ENCODE assay signal across 2 cellular contexts in genomic region chr9:123368481-123369153, GRCh38.
TF ChIP-seq lines count a peak whose summit lies in the region.

No MANE protein-coding gene starts in this region.

TF ChIP-seq in SK-N-SH, 30 proteins besides CTCF, POLR2A, EP300 and RAD21 (continued from another document):
- TF ChIP-seq RCOR1 (IDR thresholded peaks at IDR 0.05; ENCODE audit: low read length) (no peak), EZH2phosphoT487 (IDR thresholded peaks at IDR 0.05; ENCODE audit: borderline replicate concordance, low read depth) (no peak), USF2 (IDR thresholded peaks at IDR 0.05; ENCODE audit: borderline replicate concordance, low read depth, low read length) (no peak), PBX3 (IDR thresholded peaks at IDR 0.05) (no peak), RFX5 (IDR thresholded peaks at IDR 0.05; ENCODE audit: low read length) (no peak), NRF1 (IDR thresholded peaks at IDR 0.05; ENCODE audit: low read depth, low read length) (no peak)

TF ChIP-seq in SK-N-SH treated with all-trans-retinoic acid at 6 μM for 48 hours, 23 proteins besides CTCF, POLR2A, EP300 and RAD21 (continued from another document):
- TF ChIP-seq TSHZ2 (CRISPR knock-in tag; IDR thresholded peaks at IDR 0.05) (no peak), ISL1 (CRISPR knock-in tag; IDR thresholded peaks at IDR 0.05) (no peak), TCF4 (CRISPR knock-in tag; IDR thresholded peaks at IDR 0.05; ENCODE audit: borderline replicate concordance) (no peak), RARB (CRISPR knock-in tag; IDR thresholded peaks at IDR 0.05) (no peak), ZNF8 (CRISPR knock-in tag; IDR thresholded peaks at IDR 0.05) (no peak)
